Comparison of ENCODE assay signal across 18 cellular contexts in genomic region chr6:150915156-150915555, GRCh38. TPM values are rescaled to one million over a fixed set of nuclear protein-coding genes. Genes with fewer than 3 reads are reported as not detected.
A peak's percentile ranks its signal among the peaks of the same experiment; 100 is the strongest.
DNase-seq lines count a peak whose midpoint lies in the region; ATAC-seq and TF ChIP-seq lines count a peak whose summit lies in the region.
"Had no signal": no experiment of that assay in that cellular context is flagged by ENCODE, and none has a peak within 500 bp of the region (broad histone marks: within the 10 kb centered on the region; RNA-seq: fewer than 3 reads in every experiment).

No MANE protein-coding gene starts in this region.

- H3K4me3 Mint-ChIP-seq in chondrocyte (ENCODE audit: unreplicated experiment), result no peak overlapping the region
- no peak overlapping the region for H3K4me3 Mint-ChIP-seq in GM23338

- H3K4me3 ChIP-seq in MG63, result no peak overlapping the region
- no peak overlapping the region for H3K4me3 ChIP-seq in fibroblast of the aortic adventitia (ENCODE audit: low read depth, low read length)
- no peak overlapping the region for H3K4me3 ChIP-seq in subcutaneous abdominal adipose tissue (ENCODE audit: low read depth in 1 of 5, low read length in 5 of 5)
- H3K4me3 ChIP-seq in GM23338, result no peak overlapping the region
- H3K4me3 ChIP-seq in dorsolateral prefrontal cortex, result no peak overlapping the region

- peak overlapping the region; percentile 49 for H3K27ac ChIP-seq in subcutaneous abdominal adipose tissue (ENCODE audit: low read depth, low read length)
- no peak overlapping the region for H3K27ac ChIP-seq in GM23338 (ENCODE audit: low read depth)
- no peak overlapping the region for H3K27ac ChIP-seq in dorsolateral prefrontal cortex
- H3K27ac ChIP-seq: C4-2B had no signal

- no peaks in the 10 kb centered on the region; the same call in 1 of the 2 replicates for H4K20me1 ChIP-seq in GM23338 (replicated peaks; ENCODE audit: insufficient read depth)

- H3K9me3 ChIP-seq in MG63 (no peaks in the 10 kb centered on the region), subcutaneous abdominal adipose tissue (ENCODE audit: control insufficient read depth in 5 of 5, low read length in 5 of 5) (no peaks in the 10 kb centered on the region)

- no peaks in the 10 kb centered on the region for H3K27me3 ChIP-seq in MG63
- no peaks in the 10 kb centered on the region for H3K27me3 ChIP-seq in subcutaneous abdominal adipose tissue (ENCODE audit: control insufficient read depth in 5 of 5, insufficient read depth in 4 of 5, low read length in 5 of 5)
- no peaks in the 10 kb centered on the region for H3K27me3 ChIP-seq in GM23338 (ENCODE audit: insufficient read depth)
- no peaks in the 10 kb centered on the region for H3K27me3 ChIP-seq in dorsolateral prefrontal cortex

- ATAC-seq in GM23338, result no peak

- H3K27me3 Mint-ChIP-seq in chondrocyte (ENCODE audit: low read depth), result no peaks in the 10 kb centered on the region
- H3K27me3 Mint-ChIP-seq in GM23338 (ENCODE audit: insufficient read depth, low read depth, poor library complexity), result no peaks in the 10 kb centered on the region

- no peak overlapping the region for H3K4me2 ChIP-seq in GM23338

- no peak overlapping the region for H3K9ac ChIP-seq in subcutaneous abdominal adipose tissue (ENCODE audit: low read length in 5 of 5)

- H3K79me2 ChIP-seq in GM23338 (replicated peaks; ENCODE audit: insufficient read depth), result no peaks in the 10 kb centered on the region

- H3K4me1 Mint-ChIP-seq in chondrocyte (ENCODE audit: low read depth) (peaks cover 16% of the 10 kb centered on the region), GM23338 (no peaks in the 10 kb centered on the region)

- H2AFZ ChIP-seq in GM23338, result no peak overlapping the region

- no peaks in the 10 kb centered on the region for H3F3A ChIP-seq in GM23338 (replicated peaks; ENCODE audit: low read depth)

- DNase-seq in MG63 (peak; percentile 45), chondrocyte (ENCODE audit: low spot score) (no peak), fibroblast of the aortic adventitia (ENCODE audit: low read depth) (peak; percentile 83), NCI-H2081 (lab: John Stamatoyannopoulos, UW) (no peak), GM23338 (ENCODE audit: low spot score) (no peak), dorsolateral prefrontal cortex (no peak)
- DNase-seq: AML-193, Karpas-422, NCI-H1092 treated with DMSO at 0.1 percent for 48 hours, NCI-H146, NCI-H2029 treated with DMSO at 0.1 percent for 48 hours, NCI-H226, NCI-H524, NCI-H82, OCI-M1, Right ventricle myocardium superior had no signal

- peak overlapping the region; percentile 9 for H3K27ac Mint-ChIP-seq in chondrocyte (ENCODE audit: unreplicated experiment)
- no peak overlapping the region for H3K27ac Mint-ChIP-seq in GM23338

- H3K36me3 ChIP-seq in MG63, result peaks cover 59% of the 10 kb centered on the region
- peaks cover 0 to 4% (median 0%) of the 10 kb centered on the region in 5 donors for H3K36me3 ChIP-seq in subcutaneous abdominal adipose tissue (ENCODE audit: control insufficient read depth in 5 of 5, insufficient read depth in 5 of 5, low read length in 5 of 5)
- H3K36me3 ChIP-seq in GM23338 (ENCODE audit: insufficient read depth), result peaks cover 15% of the 10 kb centered on the region

- H3K36me3 Mint-ChIP-seq in chondrocyte (ENCODE audit: low read depth) (peaks cover 22% of the 10 kb centered on the region), GM23338 (ENCODE audit: low read depth) (peaks cover 52% of the 10 kb centered on the region)

- H3K4me1 ChIP-seq in subcutaneous abdominal adipose tissue (ENCODE audit: control insufficient read depth in 5 of 5, insufficient read depth in 5 of 5, low read length in 5 of 5), result peaks cover 0 to 9% (median 0%) of the 10 kb centered on the region in 5 donors
- no peaks in the 10 kb centered on the region for H3K4me1 ChIP-seq in GM23338 (ENCODE audit: insufficient read depth)

- H3K9me2 ChIP-seq in GM23338 (ENCODE audit: insufficient read depth), result no peaks in the 10 kb centered on the region

- intact Hi-C loops in dorsolateral prefrontal cortex (cut with DNase I), result no loop called here

- TF ChIP-seq CTCF in chondrocyte (IDR thresholded peaks at IDR 0.05) (no peak), fibroblast of the aortic adventitia (IDR thresholded peaks at IDR 0.05; ENCODE audit: insufficient read depth, low read length) (no peak), GM23338 (conservative IDR thresholded peaks at IDR 0.05; ENCODE audit: low read depth in 2 of 2) (no peak), dorsolateral prefrontal cortex (IDR thresholded peaks at IDR 0.05 in 54 of 56, conservative IDR thresholded peaks at IDR 0.05 in 2 of 56; ENCODE audit: low read depth in 1 of 56, partially characterized antibody in 56 of 56) (no peak)

- H3K9me3 Mint-ChIP-seq in chondrocyte (ENCODE audit: low read depth) (peaks cover 3% of the 10 kb centered on the region), GM23338 (no peaks in the 10 kb centered on the region)

TF ChIP-seq in GM23338, 12 proteins besides CTCF, POLR2A, EP300 and RAD21 (continues in another document):
- no peak for TF ChIP-seq REST (IDR thresholded peaks at IDR 0.05; ENCODE audit: unreplicated experiment)
- no peak for TF ChIP-seq CREB1 (CRISPR knock-in tag; IDR thresholded peaks at IDR 0.05; ENCODE audit: low read depth)
- TF ChIP-seq STAT1 (IDR thresholded peaks at IDR 0.05; ENCODE audit: unreplicated experiment), result no peak
- TF ChIP-seq NANOG (IDR thresholded peaks at IDR 0.05; ENCODE audit: borderline replicate concordance), result no peak
- no peak for TF ChIP-seq EZH2phosphoT487 (IDR thresholded peaks at IDR 0.05; ENCODE audit: unreplicated experiment)
- TF ChIP-seq ZNF114 (CRISPR knock-in tag; IDR thresholded peaks at IDR 0.05), result no peak

RNA-seq across cellular contexts. Expression of gene MTHFD1L, which starts 49.7 kb away (rescaled TPM):
- total RNA-seq in MG63 (2014; rRNA removed; shearing (Covaris generic); ENCODE audit: low replicate concordance), result 64.8 and 116 TPM in 2 replicates
- 51.3 to 93.7 TPM (median 85.7 TPM) in 3 replicates for total RNA-seq in chondrocyte
- 39.0 and 68.7 TPM in 2 replicates for total RNA-seq in fibroblast of the aortic adventitia (ENCODE audit: low replicate concordance)
- 66.8 and 75.5 TPM in 2 replicates for total RNA-seq in GM23338 (2014; rRNA removed; shearing (Covaris generic))
- 49.3 and 53.2 TPM in 2 replicates for polyA plus RNA-seq in GM23338 (2016; fragmentation: Nextera tagmentation; extraction: Ambion mirVana)
- total RNA-seq in dorsolateral prefrontal cortex, result 10 to 100 TPM; 13.5 to 41.0 (median 24.9) TPM

Comparison
In these comparisons a context has a peak if more than half of its experiments do, and no peak if none do; other contexts are left out.
1. DNase-seq: peak in MG63 (single experiment) and fibroblast of the aortic adventitia (single experiment); none in chondrocyte (single experiment), NCI-H2081 (0 of 2), GM23338 (single experiment) and dorsolateral prefrontal cortex (0 of 10).